In the genomic region with DNA sequence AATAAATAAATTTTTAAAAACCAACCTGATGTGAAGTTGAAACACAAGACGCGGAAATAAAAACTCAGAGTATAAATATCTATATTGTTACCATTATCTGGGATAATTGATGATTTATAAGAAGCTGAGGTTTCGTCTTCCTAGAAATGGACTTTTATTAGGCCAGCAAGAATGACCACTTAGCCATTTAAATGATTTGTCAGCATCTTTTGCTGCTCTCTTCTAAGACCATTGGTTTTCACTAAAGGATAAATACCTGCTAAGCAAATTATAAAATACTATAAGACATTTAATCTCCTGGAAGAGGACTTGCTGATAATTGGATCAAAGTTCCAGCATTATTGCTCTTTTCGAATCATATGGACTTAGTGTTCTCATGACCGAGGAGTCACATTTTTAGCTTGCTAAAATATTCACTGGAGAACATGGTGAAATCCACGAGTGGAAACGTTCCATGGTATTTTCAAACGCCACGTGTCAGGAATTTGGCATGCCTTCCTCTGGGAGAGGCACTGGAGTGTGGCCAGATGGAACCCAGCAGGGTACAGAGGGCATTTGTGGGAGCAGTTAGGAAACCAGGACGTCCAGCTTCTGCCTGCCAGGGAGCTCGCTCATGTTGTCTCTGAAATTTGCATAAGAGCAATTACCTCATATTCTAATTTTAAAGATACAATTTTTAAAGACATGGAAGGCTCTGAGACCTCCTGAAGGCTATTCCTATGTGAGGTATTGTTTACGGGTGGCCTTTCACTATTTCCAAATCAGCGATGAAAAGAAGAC, we compare ENCODE assay signal across 10 cellular contexts. TPM values are rescaled to one million over a fixed set of nuclear protein-coding genes. Genes with fewer than 3 reads are reported as not detected.
A peak's percentile ranks its signal among the peaks of the same experiment; 100 is the strongest.
DNase-seq lines count a peak whose midpoint lies in the region; ATAC-seq, FAIRE-seq and TF ChIP-seq lines count a peak whose summit lies in the region.
"Had no signal": no experiment of that assay in that cellular context is flagged by ENCODE, and none has a peak within 500 bp of the region (broad histone marks: within the 10 kb centered on the region; RNA-seq: fewer than 3 reads in every experiment).

No MANE protein-coding gene starts in this region.

- no peak overlapping the region for H3K4me3 Mint-ChIP-seq in T-helper 17 cell
- H3K4me3 Mint-ChIP-seq: brain had no signal

- H3K27me3 ChIP-seq in skeletal muscle tissue (ENCODE audit: control insufficient read depth in 3 of 3, insufficient read depth in 3 of 3, low read length in 3 of 3) (no peaks in the 10 kb centered on the region), MM.1S (replicated peaks; ENCODE audit: insufficient read depth, low read length) (no peaks in the 10 kb centered on the region)

- H4K20me1 ChIP-seq in MM.1S (ENCODE audit: insufficient read depth, low read length): no peaks in the 10 kb centered on the region

- intact Hi-C loops in left cardiac atrium (cut with DNase I): no loop called here

- FAIRE-seq in GM12892 (lab: Jason Lieb, UNC): no peak

- no peaks in the 10 kb centered on the region for H3K9me2 ChIP-seq in MM.1S (replicated peaks; ENCODE audit: insufficient read depth, low read length)

- ATAC-seq in T-helper 17 cell: no peak
- peak; percentile 87 for ATAC-seq in left cardiac atrium
- ATAC-seq in activated CD4-positive, CD25-positive, alpha-beta regulatory T cell treated with anti-CD3 and anti-CD28 coated beads, Interleukin-2, amount 50 U/mL, for 24 hours: no peak

- DNase-seq in GM03348 (ENCODE audit: low spot score) (peak; percentile 63), T-helper 17 cell (no peak), left cardiac atrium (peak; percentile 58), NCI-H345 treated with DMSO at 0.1 percent for 48 hours (lab: John Stamatoyannopoulos, UW; ENCODE audit: unreplicated experiment) (no peak), MM.1S (no peak), GM12892 (ENCODE audit: insufficient read length) (no peak)
- DNase-seq: NCI-H187 had no signal

- H3K9ac ChIP-seq in skeletal muscle tissue (ENCODE audit: low read depth in 1 of 3, low read length in 3 of 3) (no peak overlapping the region), MM.1S (ENCODE audit: low read length) (no peak overlapping the region)

- H3K4me1 Mint-ChIP-seq in T-helper 17 cell: peaks cover 27% of the 10 kb centered on the region

- no peaks in the 10 kb centered on the region for H3K4me1 ChIP-seq in skeletal muscle tissue (ENCODE audit: control insufficient read depth in 3 of 3, insufficient read depth in 3 of 3, low read length in 3 of 3)
- no peaks in the 10 kb centered on the region for H3K4me1 ChIP-seq in MM.1S (ENCODE audit: low read length)

- peak overlapping the region; percentile 76 for H3K27ac Mint-ChIP-seq in T-helper 17 cell

- H3K27me3 Mint-ChIP-seq in T-helper 17 cell: no peaks in the 10 kb centered on the region
- H3K27me3 Mint-ChIP-seq: brain had no signal

- H3K36me3 ChIP-seq in skeletal muscle tissue (ENCODE audit: control insufficient read depth in 3 of 3, insufficient read depth in 3 of 3, low read length in 3 of 3): no peaks in the 10 kb centered on the region
- H3K36me3 ChIP-seq in MM.1S (replicated peaks; ENCODE audit: insufficient read depth, low read length): no peaks in the 10 kb centered on the region; the same call in 1 of the 2 replicates

- TF ChIP-seq POLR2A in GM12892 (IDR thresholded peaks at IDR 0.05; ENCODE audit: low read depth, low read length): no peak

- H3K4me2 ChIP-seq in MM.1S (ENCODE audit: low read depth, low read length): no peak overlapping the region

- H3K4me3 ChIP-seq in skeletal muscle tissue (ENCODE audit: low read length in 3 of 3) (peak overlapping the region in 1 of 3 donors; percentile 21), MM.1S (ENCODE audit: low read length) (no peak overlapping the region)

- H3K27ac ChIP-seq in skeletal muscle tissue (ENCODE audit: low read depth, low read length) (peak overlapping the region; percentile 34), MM.1S (ENCODE audit: low read length) (no peak overlapping the region)

- H3K79me2 ChIP-seq in MM.1S (ENCODE audit: low read length): peaks cover 13% of the 10 kb centered on the region

- no peak overlapping the region for H2AFZ ChIP-seq in MM.1S (ENCODE audit: low read length)

- peaks cover 5% of the 10 kb centered on the region for H3K36me3 Mint-ChIP-seq in T-helper 17 cell (ENCODE audit: low read depth)
- H3K36me3 Mint-ChIP-seq: brain had no signal

- 0 out of 2 replicates have a peak, but pooled peaks cover 4% of the 10 kb centered on the region for H3F3A ChIP-seq in MM.1S (ENCODE audit: insufficient read depth, low read length)

- TF ChIP-seq CTCF in MM.1S (IDR thresholded peaks at IDR 0.05; ENCODE audit: low read length): no peak

- H3K9me3 ChIP-seq in T-helper 17 cell (ENCODE audit: control insufficient read depth, low read length, poor library complexity, severe bottlenecking) (no peaks in the 10 kb centered on the region), skeletal muscle tissue (ENCODE audit: control insufficient read depth in 3 of 3, low read length in 3 of 3) (no peaks in the 10 kb centered on the region), MM.1S (replicated peaks; ENCODE audit: insufficient read depth, low read length) (no peaks in the 10 kb centered on the region)

RNA-seq across cellular contexts. Expression of a gene that starts 43.1 kb away (rescaled TPM):
- total RNA-seq in T-helper 17 cell (100 to 1,000 TPM; 130 to 140 TPM), left cardiac atrium (1 to 10 TPM; 4.7 to 8.6 TPM), skeletal muscle tissue (18.8 TPM)
- polyA plus RNA-seq in GM12892 (2012; ENCODE audit: missing spikeins): 104 TPM

RNA-seq across cellular contexts. Expression of a gene that starts 53.4 kb away (rescaled TPM):
- total RNA-seq in T-helper 17 cell (10 to 100 TPM; 26.3 to 38.6 TPM), left cardiac atrium (100 to 1,000 TPM; 199 to 213 TPM), skeletal muscle tissue (142 TPM)
- polyA plus RNA-seq in GM12892 (2012; ENCODE audit: missing spikeins): 96.4 TPM

Comparison
In these comparisons a context has a peak if more than half of its experiments do, and no peak if none do; other contexts are left out.
1. DNase-seq: peak in GM03348 (single experiment) and left cardiac atrium (single experiment); none in T-helper 17 cell (0 of 3), NCI-H345 treated with DMSO at 0.1 percent for 48 hours (single experiment), MM.1S (single experiment) and GM12892 (single experiment).
2. ATAC-seq: peak in left cardiac atrium (2 of 2); none in T-helper 17 cell (single experiment) and activated CD4-positive, CD25-positive, alpha-beta regulatory T cell treated with anti-CD3 and anti-CD28 coated beads, Interleukin-2, amount 50 U/mL, for 24 hours (0 of 2).